ENCODE assay signal across 1 cellular context in genomic region chr4:94831607-94832006, GRCh38.
TF ChIP-seq lines count a peak whose summit lies in the region.

No MANE protein-coding gene starts in this region.

TF ChIP-seq in GM23338, 12 proteins besides CTCF, POLR2A, EP300 and RAD21 (continued from another document):
- TF ChIP-seq ZNF462 (CRISPR knock-in tag; IDR thresholded peaks at IDR 0.05) (no peak), NANOG (IDR thresholded peaks at IDR 0.05; ENCODE audit: borderline replicate concordance) (no peak), REST (IDR thresholded peaks at IDR 0.05; ENCODE audit: unreplicated experiment) (no peak), CREB1 (CRISPR knock-in tag; IDR thresholded peaks at IDR 0.05; ENCODE audit: low read depth) (no peak), ZNF331 (CRISPR knock-in tag; IDR thresholded peaks at IDR 0.05; ENCODE audit: low read depth) (no peak), EZH2 (IDR thresholded peaks at IDR 0.05; ENCODE audit: low read depth, unreplicated experiment) (no peak), ZNF114 (CRISPR knock-in tag; IDR thresholded peaks at IDR 0.05) (no peak), STAT1 (IDR thresholded peaks at IDR 0.05; ENCODE audit: unreplicated experiment) (no peak), ETS1 (IDR thresholded peaks at IDR 0.05) (no peak)
